In genomic region chr15:38266247-38266996, GRCh38 we compare ENCODE assay signal across 16 cellular contexts. TPM values are rescaled to one million over a fixed set of nuclear protein-coding genes. Genes with fewer than 3 reads are reported as not detected.
A peak's percentile ranks its signal among the peaks of the same experiment; 100 is the strongest.
DNase-seq lines count a peak whose midpoint lies in the region; FAIRE-seq and TF ChIP-seq lines count a peak whose summit lies in the region.
"Had no signal": no experiment of that assay in that cellular context is flagged by ENCODE, and none has a peak within 500 bp of the region (broad histone marks: within the 10 kb centered on the region; RNA-seq: fewer than 3 reads in every experiment).

No MANE protein-coding gene starts in this region.

- peak overlapping the region in 1 of 2 donors; percentile 21 for H3K27ac ChIP-seq in breast epithelium
- H3K27ac ChIP-seq in left ventricle myocardium inferior (replicated peaks) = peak overlapping the region; percentile 1
- H3K27ac ChIP-seq: HL-60, ovary had no signal

- H3K4me1 ChIP-seq in breast epithelium = no peaks in the 10 kb centered on the region
- peaks cover 43% of the 10 kb centered on the region for H3K4me1 ChIP-seq in left ventricle myocardium inferior

- no peaks in the 10 kb centered on the region for H3K27me3 ChIP-seq in breast epithelium
- no peaks in the 10 kb centered on the region for H3K27me3 ChIP-seq in left ventricle myocardium inferior (ENCODE audit: low read depth)
- H3K27me3 ChIP-seq: ovary had no signal

- intact Hi-C loops in breast epithelium (cut with DNase I; ENCODE audit: low total_unique reads) = no loop called here
- intact Hi-C loops in left ventricle myocardium inferior (cut with micrococcal nuclease) = no loop called here
- intact Hi-C loops in Calu3 (cut with micrococcal nuclease; ENCODE audit: unreplicated experiment) = no loop called here

- no peaks in the 10 kb centered on the region for H3K4me1 Mint-ChIP-seq in Calu3 (ENCODE audit: low read depth, unreplicated experiment)
- H3K4me1 Mint-ChIP-seq: CD4-positive, CD25-positive, alpha-beta regulatory T cell; T-helper 17 cell had no signal

- BruUV-seq in Calu3 (replicated peaks; lab: Mats Ljungman, UMichigan) = no TSS peak

- DNase-seq in M059J (ENCODE audit: low read depth) (peak; percentile 43), breast epithelium (ENCODE audit: low spot score in 2 of 2) (no peak), left ventricle myocardium inferior (no peak), stromal cell of bone marrow (ENCODE audit: low read depth) (peak; percentile 57), Kasumi-1 (lab: John Stamatoyannopoulos, UW) (no peak), GM12892 (ENCODE audit: insufficient read length) (no peak), Calu3 (no peak)
- DNase-seq: activated CD4-positive, alpha-beta T cell treated with anti-CD3 and anti-CD28 coated beads for 48 hours; CD4-positive, CD25-positive, alpha-beta regulatory T cell; foreskin melanocyte; NCI-H187; NCI-H524 treated with DMSO at 0.1 percent for 48 hours; ovary; T-helper 17 cell had no signal

- H3K36me3 ChIP-seq in breast epithelium (no peaks in the 10 kb centered on the region), left ventricle myocardium inferior (no peaks in the 10 kb centered on the region)
- H3K36me3 ChIP-seq: ovary had no signal

- no peak overlapping the region for H3K4me3 Mint-ChIP-seq in Calu3 (ENCODE audit: low read depth, unreplicated experiment)
- H3K4me3 Mint-ChIP-seq: CD4-positive, CD25-positive, alpha-beta regulatory T cell; T-helper 17 cell had no signal

- FAIRE-seq in GM12892 (lab: Jason Lieb, UNC) = no peak
- FAIRE-seq: GM12891 had no signal

- peak overlapping the region in 2 of 3 donors; percentile 6 to 14 for H3K4me3 ChIP-seq in breast epithelium
- H3K4me3 ChIP-seq in left ventricle myocardium inferior = peak overlapping the region; percentile 15
- H3K4me3 ChIP-seq: ovary had no signal

- H3K9me3 Mint-ChIP-seq in Calu3 (ENCODE audit: low read depth, unreplicated experiment) = no peaks in the 10 kb centered on the region
- H3K9me3 Mint-ChIP-seq: CD4-positive, CD25-positive, alpha-beta regulatory T cell had no signal

- TF ChIP-seq POLR2A in breast epithelium (IDR thresholded peaks at IDR 0.05) (no peak), GM12892 (IDR thresholded peaks at IDR 0.05; ENCODE audit: low read depth, low read length) (no peak)

- TF ChIP-seq CTCF in breast epithelium (IDR thresholded peaks at IDR 0.05) (no peak), left ventricle myocardium inferior (IDR thresholded peaks at IDR 0.05; ENCODE audit: borderline replicate concordance) (no peak), Calu3 (IDR thresholded peaks at IDR 0.05; ENCODE audit: unreplicated experiment) (no peak)

- CTCF ChIA-PET in Calu3 (lab: Charles Lee) = interaction anchor here (0.8 kb wide), 1 partner anchor 29 kb away, joined by 3 read pairs; no protein-coding TSS in a partner anchor

- H3K9me3 ChIP-seq in breast epithelium = no peaks in the 10 kb centered on the region
- H3K9me3 ChIP-seq in left ventricle myocardium inferior (replicated peaks) = no peaks in the 10 kb centered on the region
- H3K9me3 ChIP-seq: ovary had no signal

- H3K27me3 Mint-ChIP-seq in Calu3 (ENCODE audit: unreplicated experiment) = no peaks in the 10 kb centered on the region
- H3K27me3 Mint-ChIP-seq: CD4-positive, CD25-positive, alpha-beta regulatory T cell; T-helper 17 cell had no signal

- H3K36me3 Mint-ChIP-seq in Calu3 (ENCODE audit: insufficient read depth, unreplicated experiment) = no peaks in the 10 kb centered on the region
- H3K36me3 Mint-ChIP-seq: CD4-positive, CD25-positive, alpha-beta regulatory T cell had no signal

- H3K27ac Mint-ChIP-seq in Calu3 (ENCODE audit: unreplicated experiment) = no peak overlapping the region
- H3K27ac Mint-ChIP-seq: CD4-positive, CD25-positive, alpha-beta regulatory T cell; T-helper 17 cell had no signal

RNA-seq across cellular contexts. Expression of gene SPRED1, which starts 13.8 kb away (rescaled TPM):
- total RNA-seq in M059J (2014; rRNA removed; shearing (Covaris generic)) = 9.7 and 18.4 TPM in 2 replicates
- total RNA-seq in breast epithelium (10 to 100 TPM; 18.4 to 28.1 (median 22.3) TPM), left ventricle myocardium inferior (8.7 TPM), Calu3 (2022) (16.1 and 16.4 TPM in 2 replicates)
- 0.25 TPM for polyA plus RNA-seq in GM12892 (2012; ENCODE audit: missing spikeins)
- total RNA-seq: CD4-positive, CD25-positive, alpha-beta regulatory T cell had no signal

Comparison
In these comparisons a context has a peak if more than half of its experiments do, and no peak if none do; other contexts are left out.
1. DNase-seq: peak in M059J (single experiment) and stromal cell of bone marrow (single experiment); none in breast epithelium (0 of 2), left ventricle myocardium inferior (single experiment), Kasumi-1 (0 of 2), GM12892 (single experiment) and Calu3 (single experiment).